Comparison of ENCODE assay signal across 2 cellular contexts in the genomic region with DNA sequence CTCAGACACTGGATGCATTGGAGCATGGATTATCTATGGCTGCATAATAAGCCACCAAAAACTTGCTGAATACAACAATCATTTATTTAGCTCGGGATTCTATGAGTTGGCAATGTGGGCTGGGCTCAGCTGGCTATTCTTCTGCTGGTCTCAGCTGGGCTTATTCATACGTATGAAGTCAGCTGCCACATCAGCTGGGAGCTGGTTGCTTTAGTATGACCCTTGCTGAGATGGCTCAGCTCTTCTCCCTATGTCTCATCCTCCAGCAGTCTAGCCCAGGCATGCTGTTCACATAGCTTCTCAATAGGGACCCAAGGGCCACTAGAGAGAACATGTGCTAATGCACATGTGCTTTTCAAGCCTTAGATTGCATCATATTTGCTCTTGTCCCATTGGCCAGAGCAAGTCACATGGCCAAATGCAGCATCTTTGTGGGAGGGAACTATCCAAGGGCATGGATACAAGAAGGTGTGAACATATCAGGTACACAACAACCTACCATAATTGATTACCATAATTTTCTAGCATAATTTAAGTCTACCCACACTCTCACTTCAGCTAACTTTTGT.
A peak's percentile ranks its signal among the peaks of the same experiment; 100 is the strongest.
TF ChIP-seq lines count a peak whose summit lies in the region.

No MANE protein-coding gene starts in this region.

TF ChIP-seq in HepG2, 621 proteins besides CTCF, POLR2A, EP300 and RAD21:
- TF ChIP-seq ZNF614 (CRISPR knock-in tag; IDR thresholded peaks at IDR 0.05; ENCODE audit: borderline replicate concordance) (no peak), PHF20 (CRISPR knock-in tag; IDR thresholded peaks at IDR 0.05) (no peak), ATF7 (IDR thresholded peaks at IDR 0.05) (peak; percentile 29; the same call in 1 of the 2 replicates), ATF7 (CRISPR knock-in tag; IDR thresholded peaks at IDR 0.05) (no peak), IKZF4 (CRISPR knock-in tag; IDR thresholded peaks at IDR 0.05; ENCODE audit: borderline replicate concordance, low read depth, not compliant biosample characterization) (no peak), HES4 (CRISPR knock-in tag; IDR thresholded peaks at IDR 0.05; ENCODE audit: borderline replicate concordance) (no peak), ATRX (CRISPR knock-in tag; IDR thresholded peaks at IDR 0.05; ENCODE audit: borderline replicate concordance) (no peak), SETDB1 (CRISPR knock-in tag; IDR thresholded peaks at IDR 0.05; ENCODE audit: borderline replicate concordance) (no peak), ZNF331 (CRISPR knock-in tag; IDR thresholded peaks at IDR 0.05) (peak; percentile 98), CEBPB (IDR thresholded peaks at IDR 0.05; ENCODE audit: borderline replicate concordance, low read depth, low read length) (peak; percentile 75; the same call in 1 of the 2 replicates)
- TF ChIP-seq, protein P1, sequence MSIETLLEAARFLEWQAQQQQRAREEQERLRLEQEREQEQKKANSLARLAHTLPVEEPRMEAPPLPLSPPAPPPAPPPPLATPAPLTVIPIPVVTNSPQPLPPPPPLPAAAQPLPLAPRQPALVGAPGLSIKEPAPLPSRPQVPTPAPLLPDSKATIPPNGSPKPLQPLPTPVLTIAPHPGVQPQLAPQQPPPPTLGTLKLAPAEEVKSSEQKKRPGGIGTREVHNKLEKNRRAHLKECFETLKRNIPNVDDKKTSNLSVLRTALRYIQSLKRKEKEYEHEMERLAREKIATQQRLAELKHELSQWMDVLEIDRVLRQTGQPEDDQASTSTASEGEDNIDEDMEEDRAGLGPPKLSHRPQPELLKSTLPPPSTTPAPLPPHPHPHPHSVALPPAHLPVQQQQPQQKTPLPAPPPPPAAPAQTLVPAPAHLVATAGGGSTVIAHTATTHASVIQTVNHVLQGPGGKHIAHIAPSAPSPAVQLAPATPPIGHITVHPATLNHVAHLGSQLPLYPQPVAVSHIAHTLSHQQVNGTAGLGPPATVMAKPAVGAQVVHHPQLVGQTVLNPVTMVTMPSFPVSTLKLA (IDR thresholded peaks at IDR 0.05): peak; percentile 90
- TF ChIP-seq, protein P2, sequence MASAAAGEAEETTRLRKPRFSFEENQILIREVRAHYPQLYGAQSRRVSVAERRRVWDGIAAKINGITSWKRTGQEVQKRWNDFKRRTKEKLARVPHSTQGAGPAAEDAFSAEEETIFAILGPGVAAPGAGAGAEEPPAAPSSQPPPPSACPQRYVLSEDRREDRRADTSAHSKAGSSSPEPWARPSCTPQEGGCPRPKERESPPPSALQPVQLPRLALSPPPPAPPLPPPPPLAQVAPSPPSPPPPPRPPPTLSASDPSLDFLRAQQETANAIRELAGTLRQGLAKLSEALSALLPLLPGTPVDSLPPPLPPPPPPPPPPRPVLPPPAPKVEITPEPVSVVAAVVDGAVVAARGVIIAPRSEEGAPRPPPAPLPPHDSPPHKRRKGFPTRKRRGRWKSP (CRISPR knock-in tag; IDR thresholded peaks at IDR 0.05): no peak

TF ChIP-seq in H1, 55 proteins besides CTCF, POLR2A, EP300 and RAD21:
- peak; percentile 29; the same call in 1 of the 2 replicates for TF ChIP-seq CEBPB (IDR thresholded peaks at IDR 0.05; ENCODE audit: low read depth, low read length)
- no peak for TF ChIP-seq CTBP2 (IDR thresholded peaks at IDR 0.05; ENCODE audit: borderline replicate concordance, insufficient read depth, insufficient read length, low read length)
TF ChIP-seq in H1: peak in this region for 1.
